16 cellular contexts compared by ENCODE assay signal in the genomic region with DNA sequence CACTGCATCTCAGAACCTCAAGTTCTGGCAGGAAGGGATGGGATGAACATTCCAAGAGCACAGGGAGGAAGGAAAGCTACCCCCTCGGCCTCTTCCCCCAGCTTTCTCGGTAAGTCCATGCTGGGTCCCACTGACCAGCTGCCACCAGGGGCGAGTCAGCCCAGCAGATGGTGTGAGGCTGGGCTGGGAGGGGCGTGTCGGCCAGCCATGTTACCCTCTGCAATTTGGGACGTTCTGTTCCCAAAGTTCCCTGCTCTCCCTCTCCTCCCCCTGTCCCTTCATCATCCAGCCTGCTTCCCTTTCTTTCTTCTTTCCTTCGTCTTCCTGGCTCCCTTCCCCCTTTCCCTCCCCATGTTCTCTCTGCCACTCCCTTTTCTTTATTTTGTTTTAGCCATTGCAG.
"Had no signal": no experiment of that assay in that cellular context is flagged by ENCODE, and none has a peak within 500 bp of the region (broad histone marks: within the 10 kb centered on the region; RNA-seq: fewer than 3 reads in every experiment).

No MANE protein-coding gene starts in this region.

- ATAC-seq: activated T-cell treated with anti-CD3 and anti-CD28 coated beads, Interleukin-2, amount 50 U/mL, for 4 hours; left colon had no signal

- DNase-seq: activated CD4-positive, alpha-beta memory T cell treated with anti-CD3 and anti-CD28 coated beads for 36 hours; activated CD4-positive, CD25-positive, alpha-beta regulatory T cell treated with anti-CD3 and anti-CD28 coated beads, Interleukin-2, amount 50 U/mL, for 72 hours; activated gamma-delta T cell; activated T-cell treated with anti-CD3 and anti-CD28 coated beads, Interleukin-2, amount 50 U/mL, for 4 hours; amygdala; brain microvascular endothelial cell; cerebellar nuclear complex; dermis blood vessel endothelial cell; immature natural killer cell; left colon; mammary epithelial cell; small intestine; transverse colon had no signal

- FAIRE-seq: endometrium, small intestine had no signal

- H3K27ac ChIP-seq: brain microvascular endothelial cell, esophagus muscularis mucosa, parathyroid adenoma, transverse colon had no signal

- H3K79me2 ChIP-seq: parathyroid adenoma had no signal

- H3K4me1 ChIP-seq: parathyroid adenoma, transverse colon had no signal

- H3K27me3 ChIP-seq: brain microvascular endothelial cell, esophagus muscularis mucosa, transverse colon had no signal

- H2AFZ ChIP-seq: parathyroid adenoma had no signal

- H3K9me3 ChIP-seq: esophagus muscularis mucosa, transverse colon had no signal

- H3K9ac ChIP-seq: parathyroid adenoma had no signal

- H3K36me3 ChIP-seq: brain microvascular endothelial cell, esophagus muscularis mucosa, transverse colon had no signal

- H3K4me3 ChIP-seq: esophagus muscularis mucosa, transverse colon had no signal
